Comparison of ENCODE assay signal across 17 cellular contexts in genomic region chr7:30713397-30713796, GRCh38. TPM values are rescaled to one million over a fixed set of nuclear protein-coding genes. Genes with fewer than 3 reads are reported as not detected.
DNase-seq lines count a peak whose midpoint lies in the region; ATAC-seq and TF ChIP-seq lines count a peak whose summit lies in the region.
"Had no signal": no experiment of that assay in that cellular context is flagged by ENCODE, and none has a peak within 500 bp of the region (broad histone marks: within the 10 kb centered on the region; RNA-seq: fewer than 3 reads in every experiment).

No MANE protein-coding gene starts in this region.

- H3K4me3 Mint-ChIP-seq in MCF 10A (ENCODE audit: unreplicated experiment) (no peak overlapping the region), type B pancreatic cell (no peak overlapping the region)
- H3K4me3 Mint-ChIP-seq in activated naive CD8-positive, alpha-beta T cell treated with anti-CD3 and anti-CD28 coated beads, Interleukin-2, amount 50 U/mL, for 24 hours, result no peak overlapping the region

- no peaks in the 10 kb centered on the region for H3K27me3 Mint-ChIP-seq in MCF 10A (ENCODE audit: insufficient read depth, unreplicated experiment)
- H3K27me3 Mint-ChIP-seq in activated naive CD8-positive, alpha-beta T cell treated with anti-CD3 and anti-CD28 coated beads, Interleukin-2, amount 50 U/mL, for 24 hours, result no peaks in the 10 kb centered on the region
- H3K27me3 Mint-ChIP-seq in type B pancreatic cell, result no peaks in the 10 kb centered on the region

- no peak overlapping the region for H3K4me3 ChIP-seq in breast epithelium

- intact Hi-C loops in MCF 10A (cut with micrococcal nuclease) (no loop called here), breast epithelium (cut with DNase I; ENCODE audit: low total_unique reads) (no loop called here)

- CTCF ChIA-PET in MCF 10A (lab: Yijun Ruan, JAX), result interaction anchor here (0.6 to 0.7 kb wide), 2 partner anchors 27 to 410 kb away, joined by 3 to 4 read pairs; no protein-coding TSS in a partner anchor

- H3K9me3 ChIP-seq in breast epithelium, result peaks cover 0 to 13% of the 10 kb centered on the region in 2 donors

- DNase-seq in MCF 10A (ENCODE audit: unreplicated experiment) (peak; percentile 57), breast epithelium (ENCODE audit: low spot score in 2 of 2) (no peak), amniotic epithelial cell (ENCODE audit: low read depth) (peak; percentile 15), foreskin keratinocyte (peak; percentile 10 to 13), hippocampal formation (lab: John Stamatoyannopoulos, UW) (no peak), type B pancreatic cell (ENCODE audit: extremely low spot score, unreplicated experiment) (no peak), NCI-H1436 treated with DMSO at 0.1 percent for 48 hours (lab: John Stamatoyannopoulos, UW) (no peak)
- DNase-seq in activated naive CD8-positive, alpha-beta T cell treated with anti-CD3 and anti-CD28 coated beads, Interleukin-2, amount 50 U/mL, for 24 hours, result no peak
- DNase-seq: C1 segment of cervical spinal cord, HCEC 1CT, NCI-H1092 treated with DMSO at 0.1 percent for 48 hours, NCI-H187, NCI-H446, NCI-H82 had no signal

- no peak for TF ChIP-seq CTCF in MCF 10A (IDR thresholded peaks at IDR 0.05; ENCODE audit: unreplicated experiment)
- no peak for TF ChIP-seq CTCF in breast epithelium (IDR thresholded peaks at IDR 0.05)
- TF ChIP-seq CTCF in foreskin keratinocyte (conservative IDR thresholded peaks at IDR 0.05), result no peak
- no peak for TF ChIP-seq CTCF in type B pancreatic cell (conservative IDR thresholded peaks at IDR 0.05)

- ATAC-seq in foreskin keratinocyte, result peak; percentile 34
- ATAC-seq in activated naive CD8-positive, alpha-beta T cell treated with anti-CD3 and anti-CD28 coated beads, Interleukin-2, amount 50 U/mL, for 24 hours, result no peak

- no TSS peak for BruUV-seq in MCF 10A (replicated peaks; lab: Mats Ljungman, UMichigan)

- H3K4me1 Mint-ChIP-seq in MCF 10A (ENCODE audit: insufficient read depth, unreplicated experiment) (peaks cover 6% of the 10 kb centered on the region), type B pancreatic cell (ENCODE audit: unreplicated experiment) (no peaks in the 10 kb centered on the region)
- no peaks in the 10 kb centered on the region for H3K4me1 Mint-ChIP-seq in activated naive CD8-positive, alpha-beta T cell treated with anti-CD3 and anti-CD28 coated beads, Interleukin-2, amount 50 U/mL, for 24 hours

- no peaks in the 10 kb centered on the region for H3K36me3 Mint-ChIP-seq in MCF 10A (ENCODE audit: insufficient read depth, unreplicated experiment)
- peaks cover 13% of the 10 kb centered on the region for H3K36me3 Mint-ChIP-seq in activated naive CD8-positive, alpha-beta T cell treated with anti-CD3 and anti-CD28 coated beads, Interleukin-2, amount 50 U/mL, for 24 hours (ENCODE audit: low read depth)
- H3K36me3 Mint-ChIP-seq in type B pancreatic cell, result no peaks in the 10 kb centered on the region

- no peaks in the 10 kb centered on the region for H3K27me3 ChIP-seq in breast epithelium
- H3K27me3 ChIP-seq in foreskin keratinocyte, result peaks cover 17% of the 10 kb centered on the region

- H3K27ac ChIP-seq in breast epithelium (no peak overlapping the region), foreskin keratinocyte (no peak overlapping the region)

- POLR2A ChIA-PET in MCF 10A (lab: Yijun Ruan, JAX), result no interaction called here

- no peak overlapping the region for H3K27ac Mint-ChIP-seq in MCF 10A (ENCODE audit: low read depth, unreplicated experiment)
- H3K27ac Mint-ChIP-seq in activated naive CD8-positive, alpha-beta T cell treated with anti-CD3 and anti-CD28 coated beads, Interleukin-2, amount 50 U/mL, for 24 hours, result no peak overlapping the region
- H3K27ac Mint-ChIP-seq in type B pancreatic cell, result no peak overlapping the region

- no peak for TF ChIP-seq POLR2A in breast epithelium (IDR thresholded peaks at IDR 0.05)

- no peaks in the 10 kb centered on the region for H3K36me3 ChIP-seq in breast epithelium

- H3K4me1 ChIP-seq in breast epithelium (no peaks in the 10 kb centered on the region), foreskin keratinocyte (no peaks in the 10 kb centered on the region)

- H3K9me3 Mint-ChIP-seq in MCF 10A (ENCODE audit: unreplicated experiment), result peaks cover 17% of the 10 kb centered on the region
- H3K9me3 Mint-ChIP-seq in activated naive CD8-positive, alpha-beta T cell treated with anti-CD3 and anti-CD28 coated beads, Interleukin-2, amount 50 U/mL, for 24 hours, result peaks cover 13% of the 10 kb centered on the region
- peaks cover 12% of the 10 kb centered on the region for H3K9me3 Mint-ChIP-seq in type B pancreatic cell

RNA-seq across cellular contexts. Expression of gene CRHR2, which starts 31.1 kb away (rescaled TPM):
- not detected in 2 replicates for total RNA-seq in MCF 10A (2022)
- under 1 TPM; under 0.01 to 0.16 (median 0.15) TPM for total RNA-seq in breast epithelium
- not detected in 2 replicates for total RNA-seq in foreskin keratinocyte
- not detected in 2 replicates for polyA plus RNA-seq in foreskin keratinocyte
- total RNA-seq in type B pancreatic cell (ENCODE audit: low replicate concordance), result 0.21 and 0.27 TPM in 2 replicates
- total RNA-seq: A172, HT-29, SK-MEL-5 had no signal

RNA-seq across cellular contexts. Expression of gene INMT, which starts 38.5 kb away (rescaled TPM):
- not detected in 2 replicates for total RNA-seq in MCF 10A (2022)
- total RNA-seq in breast epithelium, result 10 to 100 TPM in 2 of 3 donors, 1 to 10 TPM in 1; 7.8 to 66.7 (median 26.2) TPM
- total RNA-seq in foreskin keratinocyte, result not detected in 2 replicates
- polyA plus RNA-seq in foreskin keratinocyte, result not detected in 2 replicates
- not detected in 2 replicates for total RNA-seq in type B pancreatic cell (ENCODE audit: low replicate concordance)
- total RNA-seq: A172, HT-29, SK-MEL-5 had no signal

RNA-seq across cellular contexts. Expression of gene MINDY4, which starts 57.8 kb away (rescaled TPM):
- total RNA-seq in MCF 10A (2022) (9.2 and 12.4 TPM in 2 replicates), breast epithelium (10 to 100 TPM in 2 of 3 donors, 1 to 10 TPM in 1; 5.6 to 14.9 (median 13.8) TPM), foreskin keratinocyte (3.0 and 3.5 TPM in 2 replicates), type B pancreatic cell (ENCODE audit: low replicate concordance) (5.4 and 8.4 TPM in 2 replicates)
- 0.97 and 1.4 TPM in 2 replicates for polyA plus RNA-seq in foreskin keratinocyte

Comparison
In these comparisons a context has a peak if more than half of its experiments do, and no peak if none do; other contexts are left out.
1. DNase-seq: peak in MCF 10A (single experiment), amniotic epithelial cell (single experiment) and foreskin keratinocyte (2 of 2); none in breast epithelium (0 of 2), hippocampal formation (0 of 2), activated naive CD8-positive, alpha-beta T cell treated with anti-CD3 and anti-CD28 coated beads, Interleukin-2, amount 50 U/mL, for 24 hours (single experiment), type B pancreatic cell (single experiment) and NCI-H1436 treated with DMSO at 0.1 percent for 48 hours (single experiment).